ENCODE assay signal across 17 cellular contexts in genomic region chr2:120793682-120794403, GRCh38. TPM values are rescaled to one million over a fixed set of nuclear protein-coding genes. Genes with fewer than 3 reads are reported as not detected.
A peak's percentile ranks its signal among the peaks of the same experiment; 100 is the strongest.
DNase-seq lines count a peak whose midpoint lies in the region; ATAC-seq and TF ChIP-seq lines count a peak whose summit lies in the region.
"Had no signal": no experiment of that assay in that cellular context is flagged by ENCODE, and none has a peak within 500 bp of the region (broad histone marks: within the 10 kb centered on the region; RNA-seq: fewer than 3 reads in every experiment).

No MANE protein-coding gene starts in this region.

- WGBS in lower leg skin, 2 donors, result 62 to 68% methylated on average over 10 of the region's 10 CpGs

- H3K9me3 Mint-ChIP-seq in stimulated activated effector memory CD8-positive, alpha-beta T cell treated with anti-CD3 and anti-CD28 coated beads, Interleukin-12 subunit alpha, Interleukin-12 subunit beta, amount 100 ng/mL, for 72 hours, result no peaks in the 10 kb centered on the region
- H3K9me3 Mint-ChIP-seq: natural killer cell had no signal

- no peak overlapping the region for H3K4me3 Mint-ChIP-seq in stimulated activated effector memory CD8-positive, alpha-beta T cell treated with anti-CD3 and anti-CD28 coated beads, Interleukin-12 subunit alpha, Interleukin-12 subunit beta, amount 100 ng/mL, for 72 hours
- H3K4me3 Mint-ChIP-seq: natural killer cell had no signal

- POLR2A ChIA-PET in RWPE1 (lab: Yijun Ruan, JAX; ENCODE audit: low non-redundant PET), result no interaction called here

- H3K27ac Mint-ChIP-seq in stimulated activated effector memory CD8-positive, alpha-beta T cell treated with anti-CD3 and anti-CD28 coated beads, Interleukin-12 subunit alpha, Interleukin-12 subunit beta, amount 100 ng/mL, for 72 hours, result no peak overlapping the region

- CTCF ChIA-PET in RWPE1 (lab: Yijun Ruan, JAX), result interaction anchor here (1.2 kb wide), 1 partner anchor 15 kb away, joined by 3 read pairs; no protein-coding TSS in a partner anchor

- H3K4me3 ChIP-seq in fibroblast of the aortic adventitia (ENCODE audit: low read depth, low read length), result no peak overlapping the region
- no peak overlapping the region for H3K4me3 ChIP-seq in lower leg skin (ENCODE audit: low read depth, poor library complexity, severe bottlenecking)
- H3K4me3 ChIP-seq: heart right ventricle, sigmoid colon had no signal

- no peaks in the 10 kb centered on the region for H3K36me3 Mint-ChIP-seq in stimulated activated effector memory CD8-positive, alpha-beta T cell treated with anti-CD3 and anti-CD28 coated beads, Interleukin-12 subunit alpha, Interleukin-12 subunit beta, amount 100 ng/mL, for 72 hours
- H3K36me3 Mint-ChIP-seq: natural killer cell had no signal

- intact Hi-C loops in lower leg skin (cut with DNase I; ENCODE audit: low total_unique reads), result no loop called here

- H3K27ac ChIP-seq in RWPE1, result peak overlapping the region; percentile 52
- H3K27ac ChIP-seq: heart right ventricle, sigmoid colon had no signal

- H3K4me1 Mint-ChIP-seq in stimulated activated effector memory CD8-positive, alpha-beta T cell treated with anti-CD3 and anti-CD28 coated beads, Interleukin-12 subunit alpha, Interleukin-12 subunit beta, amount 100 ng/mL, for 72 hours, result no peaks in the 10 kb centered on the region
- H3K4me1 Mint-ChIP-seq: natural killer cell had no signal

- DNase-seq in NCI-H82 (lab: John Stamatoyannopoulos, UW) (peak; percentile 76), NCI-H82 treated with DMSO at 0.1 percent for 48 hours (lab: John Stamatoyannopoulos, UW; ENCODE audit: unreplicated experiment) (no peak), RWPE1 (ENCODE audit: low spot score) (peak; percentile 26), fibroblast of the aortic adventitia (ENCODE audit: low read depth) (peak; percentile 69), lower leg skin (ENCODE audit: low spot score in 2 of 2) (no peak), GDM1 (lab: John Stamatoyannopoulos, UW) (no peak)
- DNase-seq in stimulated activated effector memory CD8-positive, alpha-beta T cell treated with anti-CD3 and anti-CD28 coated beads, Interleukin-12 subunit alpha, Interleukin-12 subunit beta, amount 100 ng/mL, for 72 hours (ENCODE audit: low spot score in 2 of 2), result no peak
- no peak for DNase-seq in central memory CD4-positive, alpha-beta T cell
- DNase-seq: 8988T; activated CD8-positive, alpha-beta memory T cell treated with anti-CD3 and anti-CD28 coated beads for 24 hours; activated gamma-delta T cell treated with Interleukin-2 at 50 U/mL for 16 hours; effector CD8-positive, alpha-beta T cell; heart right ventricle; natural killer cell; NCI-H774; SIG-M5; sigmoid colon had no signal

- TF ChIP-seq CTCF in RWPE1 (conservative IDR thresholded peaks at IDR 0.05; ENCODE audit: low read depth) (no peak), fibroblast of the aortic adventitia (IDR thresholded peaks at IDR 0.05; ENCODE audit: insufficient read depth, low read length) (no peak), lower leg skin (IDR thresholded peaks at IDR 0.05) (no peak)

- TF ChIP-seq POLR2A in lower leg skin (IDR thresholded peaks at IDR 0.05), result no peak

- ATAC-seq in stimulated activated effector memory CD8-positive, alpha-beta T cell treated with anti-CD3 and anti-CD28 coated beads, Interleukin-12 subunit alpha, Interleukin-12 subunit beta, amount 100 ng/mL, for 72 hours, result peak; percentile 4
- ATAC-seq: natural killer cell had no signal

RNA-seq across cellular contexts. Expression of gene GLI2, which starts 58.2 kb away (rescaled TPM):
- total RNA-seq in fibroblast of the aortic adventitia (ENCODE audit: low replicate concordance) (1.9 and 5.3 TPM in 2 replicates), lower leg skin (1 to 10 TPM in 3 of 4 donors, under 1 TPM in 1; 0.42 to 6.7 (median 3.1) TPM)
- total RNA-seq: natural killer cell had no signal

Comparison
In these comparisons a context has a peak if more than half of its experiments do, and no peak if none do; other contexts are left out.
1. DNase-seq: peak in NCI-H82 (single experiment), RWPE1 (single experiment) and fibroblast of the aortic adventitia (single experiment); none in NCI-H82 treated with DMSO at 0.1 percent for 48 hours (single experiment), stimulated activated effector memory CD8-positive, alpha-beta T cell treated with anti-CD3 and anti-CD28 coated beads, Interleukin-12 subunit alpha, Interleukin-12 subunit beta, amount 100 ng/mL, for 72 hours (0 of 2), lower leg skin (0 of 2), central memory CD4-positive, alpha-beta T cell (single experiment) and GDM1 (single experiment).